ENCODE assay signal across 21 cellular contexts in the genomic region with DNA sequence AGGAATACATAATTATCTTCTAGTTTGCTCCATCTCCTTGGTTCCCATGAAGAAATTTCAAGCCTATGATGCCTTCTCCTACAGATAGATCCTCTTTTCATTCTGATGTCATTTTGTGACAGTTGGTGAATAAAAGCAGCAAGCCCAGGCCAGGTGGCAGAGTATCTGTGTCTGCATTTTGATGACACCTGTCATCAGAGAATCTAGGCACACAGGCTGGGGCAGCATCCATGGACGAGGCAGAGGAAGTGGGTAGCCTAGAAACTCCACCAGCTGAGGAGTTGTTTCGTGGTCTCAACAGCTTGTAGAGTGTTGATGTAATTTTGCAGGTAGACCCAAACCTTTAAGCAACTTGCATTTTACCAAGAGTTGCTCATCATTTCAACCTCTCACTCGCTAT.
DNase-seq lines count a peak whose midpoint lies in the region; ATAC-seq and TF ChIP-seq lines count a peak whose summit lies in the region.
"Had no signal": no experiment of that assay in that cellular context is flagged by ENCODE, and none has a peak within 500 bp of the region (broad histone marks: within the 10 kb centered on the region; RNA-seq: fewer than 3 reads in every experiment).

No MANE protein-coding gene starts in this region.

- DNase-seq in NCI-H146 (lab: John Stamatoyannopoulos, UW) = peak; percentile 13
- no peak for DNase-seq in NCI-H146 treated with DMSO at 0.1 percent for 48 hours (lab: John Stamatoyannopoulos, UW; ENCODE audit: unreplicated experiment)
- DNase-seq in NCI-H69 (lab: John Stamatoyannopoulos, UW) = peak; percentile 6
- DNase-seq in gastrocnemius medialis = peak in 1 of 2 donors; percentile 37
- no peak for DNase-seq in COLO829 (ENCODE audit: low spot score)
- no peak for DNase-seq in lower leg skin (ENCODE audit: low spot score in 2 of 2)
- DNase-seq: 8988T; CD4-positive, alpha-beta memory T cell; GF-D8; H7; HFFc6; NCI-H1105; NCI-H1694 treated with DMSO at 0.1 percent for 48 hours; NCI-H2107; NCI-H446; NCI-H526 had no signal

- in situ Hi-C loops in gastrocnemius medialis (cut with MboI; ENCODE audit: low sequenced_read_pairs in 4 of 4) = no loop called here

- H3K27ac ChIP-seq in HEK293 (ENCODE audit: extremely low read depth, low read depth, low read length) (no peak overlapping the region), gastrocnemius medialis (peak overlapping the region; percentile 39 to 95 (median 68))
- H3K27ac ChIP-seq: BLaER1 treated with 17β-estradiol and CSF1 and Interleukin-3, amounts not matched to agents 10 nM and 100 nM had no signal

- H3K27me3 ChIP-seq in gastrocnemius medialis = no peaks in the 10 kb centered on the region
- H3K27me3 ChIP-seq: BLaER1 treated with 17β-estradiol and CSF1 and Interleukin-3, amounts not matched to agents 10 nM and 100 nM had no signal

- H3K4me3 ChIP-seq in HEK293 (ENCODE audit: low read depth, low read length) (no peak overlapping the region), gastrocnemius medialis (no peak overlapping the region), lower leg skin (ENCODE audit: low read depth, poor library complexity, severe bottlenecking) (no peak overlapping the region)
- H3K4me3 ChIP-seq: BLaER1 treated with 17β-estradiol and CSF1 and Interleukin-3, amounts not matched to agents 10 nM and 100 nM; K562 had no signal

- CTCF ChIA-PET in HEK293 (lab: Yijun Ruan, JAX) = no interaction called here

- H3K4me1 ChIP-seq in HEK293 (ENCODE audit: control insufficient read depth, insufficient read depth, low read length) (no peaks in the 10 kb centered on the region), gastrocnemius medialis (peaks cover 20 to 68% of the 10 kb centered on the region in 2 donors)

- intact Hi-C loops in gastrocnemius medialis (cut with DNase I; ENCODE audit: low total_unique reads) (no loop called here), lower leg skin (cut with DNase I; ENCODE audit: low total_unique reads) (no loop called here)

- TF ChIP-seq POLR2A in gastrocnemius medialis (IDR thresholded peaks at IDR 0.05) (no peak), lower leg skin (IDR thresholded peaks at IDR 0.05) (no peak)

- H3K9me3 ChIP-seq in HEK293 (ENCODE audit: control insufficient read depth, insufficient read depth, low read depth, low read length) = no peaks in the 10 kb centered on the region
- H3K9me3 ChIP-seq in gastrocnemius medialis = no peaks in the 10 kb centered on the region

- POLR2A ChIA-PET in HEK293 (lab: Yijun Ruan, JAX) = no interaction called here

- TF ChIP-seq CTCF in HEK293 (tag by site-specific recombination; IDR thresholded peaks at IDR 0.05) (no peak), gastrocnemius medialis (IDR thresholded peaks at IDR 0.05 in 4 of 5, conservative IDR thresholded peaks at IDR 0.05 in 1 of 5) (no peak), lower leg skin (IDR thresholded peaks at IDR 0.05) (no peak)

- H3K36me3 ChIP-seq in HEK293 (ENCODE audit: control insufficient read depth in 2 of 2, insufficient read depth in 1 of 2, low read length in 2 of 2) = no peaks in the 10 kb centered on the region
- H3K36me3 ChIP-seq in gastrocnemius medialis = no peaks in the 10 kb centered on the region
- H3K36me3 ChIP-seq: BLaER1 treated with 17β-estradiol and CSF1 and Interleukin-3, amounts not matched to agents 10 nM and 100 nM had no signal

- WGBS in lower leg skin, 2 donors = 79 to 90% methylated on average over 3 of the region's 3 CpGs

- ATAC-seq in gastrocnemius medialis (peak in 1 of 2 donors; percentile 69), HG03354 (IDR thresholded peaks at IDR 0.05; ENCODE audit: poor library complexity, severe bottlenecking, unreplicated experiment) (no peak)
- ATAC-seq: K562, SK-N-SH treated with all-trans-retinoic acid at 6 μM for 48 hours had no signal

TF ChIP-seq in HEK293, 187 proteins besides CTCF, POLR2A, EP300 and RAD21:
- TF ChIP-seq ZNF791 (tag by site-specific recombination; IDR thresholded peaks at IDR 0.05) (no peak), HOXC10 (CRISPR knock-in tag; IDR thresholded peaks at IDR 0.05) (no peak), PRDM4 (tag by site-specific recombination; IDR thresholded peaks at IDR 0.05) (peak; percentile 89)

Comparison
In these comparisons a context has a peak if more than half of its experiments do, and no peak if none do; other contexts are left out.
1. DNase-seq: peak in NCI-H146 (single experiment) and NCI-H69 (single experiment); none in NCI-H146 treated with DMSO at 0.1 percent for 48 hours (single experiment), COLO829 (single experiment) and lower leg skin (0 of 2).